ENCODE assay signal across 22 cellular contexts in genomic region chr10:76559889-76560215, GRCh38.
A peak's percentile ranks its signal among the peaks of the same experiment; 100 is the strongest.
DNase-seq lines count a peak whose midpoint lies in the region; ATAC-seq, FAIRE-seq and TF ChIP-seq lines count a peak whose summit lies in the region.
"Had no signal": no experiment of that assay in that cellular context is flagged by ENCODE, and none has a peak within 500 bp of the region (broad histone marks: within the 10 kb centered on the region; RNA-seq: fewer than 3 reads in every experiment).

No MANE protein-coding gene starts in this region.

- H3K27me3 Mint-ChIP-seq in HFFc6 (ENCODE audit: insufficient read depth): peaks cover 23% of the 10 kb centered on the region
- H3K27me3 Mint-ChIP-seq in astrocyte (ENCODE audit: low read depth, unreplicated experiment): peaks cover 2% of the 10 kb centered on the region
- H3K27me3 Mint-ChIP-seq: activated CD8-positive, alpha-beta T cell treated with anti-CD3 and anti-CD28 coated beads for 36 hours; activated naive CD4-positive, alpha-beta T cell treated with anti-CD3 and anti-CD28 coated beads, Interleukin-2, amount 10 ng/mL, durations not matched to agents 7 days and 5 days; dendritic cell treated with granulocyte-macrophage colony-stimulating factor and Interleukin-4, amounts not matched to agents 40 ng/mL and 50 ng/mL, for 4 days had no signal

- TF ChIP-seq EP300 in suprapubic skin (IDR thresholded peaks at IDR 0.05): no peak

- H3K4me3 Mint-ChIP-seq in HFFc6: no peak overlapping the region
- no peak overlapping the region for H3K4me3 Mint-ChIP-seq in astrocyte (ENCODE audit: unreplicated experiment)
- H3K4me3 Mint-ChIP-seq: activated CD8-positive, alpha-beta T cell treated with anti-CD3 and anti-CD28 coated beads for 36 hours; activated naive CD4-positive, alpha-beta T cell treated with anti-CD3 and anti-CD28 coated beads, Interleukin-2, amount 10 ng/mL, durations not matched to agents 7 days and 5 days; dendritic cell treated with granulocyte-macrophage colony-stimulating factor and Interleukin-4, amounts not matched to agents 40 ng/mL and 50 ng/mL, for 4 days; neural progenitor cell had no signal

- H3K4me3 ChIP-seq in astrocyte (ENCODE audit: insufficient read depth, low read depth, low read length) (no peak overlapping the region), suprapubic skin (no peak overlapping the region), pancreas (no peak overlapping the region)
- H3K4me3 ChIP-seq: neural progenitor cell, SK-N-MC, testis had no signal

- H3K79me2 ChIP-seq in astrocyte (ENCODE audit: insufficient read depth, low read length): no peaks in the 10 kb centered on the region

- no peak overlapping the region for H3K4me2 ChIP-seq in astrocyte (ENCODE audit: low read length)
- H3K4me2 ChIP-seq: neural progenitor cell had no signal

- no peaks in the 10 kb centered on the region for H3K9me3 ChIP-seq in astrocyte (ENCODE audit: insufficient read depth, low read depth, low read length)
- H3K9me3 ChIP-seq in suprapubic skin: no peaks in the 10 kb centered on the region
- no peaks in the 10 kb centered on the region for H3K9me3 ChIP-seq in pancreas
- H3K9me3 ChIP-seq: Caco-2, testis had no signal

- DNase-seq in HFFc6 (peak; percentile 17), astrocyte (ENCODE audit: low read depth) (peak; percentile 21), iris pigment epithelial cell (ENCODE audit: low read depth) (peak; percentile 18), suprapubic skin (ENCODE audit: low spot score in 2 of 2) (no peak), pancreas (no peak), NOMO-1 treated with DMSO at 0.1 percent for 48 hours (lab: John Stamatoyannopoulos, UW; ENCODE audit: unreplicated experiment) (no peak), NCI-H1694 treated with DMSO at 0.1 percent for 48 hours (lab: John Stamatoyannopoulos, UW) (no peak)
- DNase-seq in activated CD8-positive, alpha-beta memory T cell treated with anti-CD3 and anti-CD28 coated beads, Interleukin-2, amount 50 U/mL, for 48 hours: no peak
- DNase-seq: activated CD4-positive, CD25-positive, alpha-beta regulatory T cell; activated CD8-positive, alpha-beta T cell treated with anti-CD3 and anti-CD28 coated beads for 36 hours; activated naive CD4-positive, alpha-beta T cell treated with anti-CD3 and anti-CD28 coated beads, Interleukin-2, amount 10 ng/mL, durations not matched to agents 7 days and 5 days; activated T-cell treated with anti-CD3 and anti-CD28 coated beads, Interleukin-2, amount 50 U/mL, for 48 hours; AML-193; Caco-2; midbrain; NCI-H1436 treated with DMSO at 0.1 percent for 48 hours; NCI-H774; T1000; testis had no signal

- no peaks in the 10 kb centered on the region for H4K20me1 ChIP-seq in astrocyte (ENCODE audit: insufficient read depth, low read length)

- H3K9me3 Mint-ChIP-seq in HFFc6 (no peaks in the 10 kb centered on the region), astrocyte (ENCODE audit: unreplicated experiment) (no peaks in the 10 kb centered on the region)
- H3K9me3 Mint-ChIP-seq: activated CD8-positive, alpha-beta T cell treated with anti-CD3 and anti-CD28 coated beads for 36 hours; activated naive CD4-positive, alpha-beta T cell treated with anti-CD3 and anti-CD28 coated beads, Interleukin-2, amount 10 ng/mL, durations not matched to agents 7 days and 5 days; dendritic cell treated with granulocyte-macrophage colony-stimulating factor and Interleukin-4, amounts not matched to agents 40 ng/mL and 50 ng/mL, for 4 days; neural progenitor cell had no signal

- H3K27me3 ChIP-seq in astrocyte (ENCODE audit: insufficient read depth, low read length) (no peaks in the 10 kb centered on the region), suprapubic skin (no peaks in the 10 kb centered on the region), pancreas (no peaks in the 10 kb centered on the region)
- H3K27me3 ChIP-seq: neural progenitor cell, testis had no signal

- TF ChIP-seq CTCF in HFFc6 (IDR thresholded peaks at IDR 0.05) (no peak), astrocyte (IDR thresholded peaks at IDR 0.05; ENCODE audit: insufficient read depth, low read depth, low read length) (no peak), suprapubic skin (IDR thresholded peaks at IDR 0.05) (no peak), pancreas (IDR thresholded peaks at IDR 0.05) (no peak)

- WGBS in suprapubic skin: 28% methylated on average over 1 of the region's 1 CpG
- WGBS in pancreas, 2 donors: 85 to 97% methylated on average over 1 of the region's 1 CpG

- H3K4me1 Mint-ChIP-seq in HFFc6 (ENCODE audit: low read depth): peaks cover 29% of the 10 kb centered on the region
- H3K4me1 Mint-ChIP-seq in astrocyte (ENCODE audit: low read depth, unreplicated experiment): peaks cover 4% of the 10 kb centered on the region
- H3K4me1 Mint-ChIP-seq: activated naive CD4-positive, alpha-beta T cell treated with anti-CD3 and anti-CD28 coated beads, Interleukin-2, amount 10 ng/mL, durations not matched to agents 7 days and 5 days had no signal

- no peak overlapping the region for H2AFZ ChIP-seq in astrocyte (ENCODE audit: low read depth, low read length)
- H2AFZ ChIP-seq: neural progenitor cell had no signal

- no peak overlapping the region for H3K9ac ChIP-seq in astrocyte (ENCODE audit: low read length)
- H3K9ac ChIP-seq: neural progenitor cell had no signal

- H3K27ac Mint-ChIP-seq in HFFc6: peak overlapping the region; percentile 7; the same call in 1 of the 2 replicates
- no peak overlapping the region for H3K27ac Mint-ChIP-seq in astrocyte (ENCODE audit: unreplicated experiment)
- H3K27ac Mint-ChIP-seq: activated CD8-positive, alpha-beta T cell treated with anti-CD3 and anti-CD28 coated beads for 36 hours; activated naive CD4-positive, alpha-beta T cell treated with anti-CD3 and anti-CD28 coated beads, Interleukin-2, amount 10 ng/mL, durations not matched to agents 7 days and 5 days; dendritic cell treated with granulocyte-macrophage colony-stimulating factor and Interleukin-4, amounts not matched to agents 40 ng/mL and 50 ng/mL, for 4 days; neural progenitor cell had no signal

- no peak for TF ChIP-seq POLR2A in suprapubic skin (IDR thresholded peaks at IDR 0.05)

- no peak for FAIRE-seq in astrocyte (lab: Jason Lieb, UNC)
- FAIRE-seq in pancreas (lab: Jason Lieb, UNC): no peak

- H3K27ac ChIP-seq in astrocyte (ENCODE audit: low read depth, low read length) (no peak overlapping the region), suprapubic skin (peak overlapping the region; percentile 50), pancreas (no peak overlapping the region)
- H3K27ac ChIP-seq: neural progenitor cell, SK-N-MC had no signal

- intact Hi-C loops in pancreas (cut with DNase I): no loop called here

- ATAC-seq in pancreas: no peak
- ATAC-seq: activated CD8-positive, alpha-beta T cell treated with anti-CD3 and anti-CD28 coated beads for 36 hours had no signal

- H3K36me3 Mint-ChIP-seq in HFFc6 (ENCODE audit: low read depth): no peaks in the 10 kb centered on the region
- H3K36me3 Mint-ChIP-seq in astrocyte (ENCODE audit: low read depth, unreplicated experiment): no peaks in the 10 kb centered on the region
- H3K36me3 Mint-ChIP-seq: activated naive CD4-positive, alpha-beta T cell treated with anti-CD3 and anti-CD28 coated beads, Interleukin-2, amount 10 ng/mL, durations not matched to agents 7 days and 5 days; neural progenitor cell had no signal

- no peaks in the 10 kb centered on the region for H3K36me3 ChIP-seq in astrocyte (ENCODE audit: insufficient read depth, low read length)
- H3K36me3 ChIP-seq in suprapubic skin: no peaks in the 10 kb centered on the region
- no peaks in the 10 kb centered on the region for H3K36me3 ChIP-seq in pancreas
- H3K36me3 ChIP-seq: neural progenitor cell had no signal

- peaks cover 12% of the 10 kb centered on the region for H3K4me1 ChIP-seq in astrocyte (ENCODE audit: insufficient read depth, low read length)
- H3K4me1 ChIP-seq in suprapubic skin: peaks cover 6% of the 10 kb centered on the region
- H3K4me1 ChIP-seq in pancreas: peaks cover 8 to 17% (median 12%) of the 10 kb centered on the region in 3 donors
- H3K4me1 ChIP-seq: neural progenitor cell had no signal

Comparison
In these comparisons a context has a peak if more than half of its experiments do, and no peak if none do; other contexts are left out.
1. DNase-seq: peak in HFFc6 (single experiment), astrocyte (single experiment) and iris pigment epithelial cell (single experiment); none in suprapubic skin (0 of 2), activated CD8-positive, alpha-beta memory T cell treated with anti-CD3 and anti-CD28 coated beads, Interleukin-2, amount 50 U/mL, for 48 hours (single experiment), pancreas (0 of 6), NOMO-1 treated with DMSO at 0.1 percent for 48 hours (single experiment) and NCI-H1694 treated with DMSO at 0.1 percent for 48 hours (single experiment).